ENCODE assay signal across 8 cellular contexts in genomic region chr1:42462828-42463763, GRCh38. TPM values are rescaled to one million over a fixed set of nuclear protein-coding genes. Genes with fewer than 3 reads are reported as not detected.
DNase-seq lines count a peak whose midpoint lies in the region; ATAC-seq, FAIRE-seq and TF ChIP-seq lines count a peak whose summit lies in the region.

Gene CCDC30 (plus strand): TSS chr1:42463286. CDS start chr1:42480552, 17,266 bp downstream.

- FAIRE-seq in pancreas (lab: Jason Lieb, UNC) = peak; percentile 98

- peaks cover 27% of the 10 kb centered on the region for H3K36me3 Mint-ChIP-seq in activated naive CD8-positive, alpha-beta T cell treated with anti-CD3 and anti-CD28 coated beads, Interleukin-2, amount 50 U/mL, for 24 hours (ENCODE audit: low read depth)

- H3K27me3 ChIP-seq in cardiac muscle cell (peaks cover 4% of the 10 kb centered on the region), pancreas (no peaks in the 10 kb centered on the region), thyroid gland (no peaks in the 10 kb centered on the region)

- TF ChIP-seq CTCF in GM12865 (IDR thresholded peaks at IDR 0.05; ENCODE audit: insufficient read depth, low read depth, low read length, missing control alignments) (no peak), cardiac muscle cell (IDR thresholded peaks at IDR 0.05; ENCODE audit: low read depth, low read length) (no peak), pancreas (IDR thresholded peaks at IDR 0.05) (no peak), thyroid gland (IDR thresholded peaks at IDR 0.05) (no peak)

- peak within 1 kb of the TSS; percentile 41 for H3K27ac ChIP-seq in cardiac muscle cell
- peak within 1 kb of the TSS; percentile 48 to 61 (median 56) for H3K27ac ChIP-seq in pancreas
- peak within 1 kb of the TSS; percentile 1 to 47 (median 37) for H3K27ac ChIP-seq in thyroid gland

- H3K4me3 ChIP-seq in GM12865 (ENCODE audit: low read depth, low read length) (peak within 1 kb of the TSS; percentile 58), cardiac muscle cell (peak within 1 kb of the TSS; percentile 57), pancreas (peak within 1 kb of the TSS; percentile 38 to 85 (median 62)), thyroid gland (replicated peaks in 1 of 3) (peak within 1 kb of the TSS; percentile 26 to 51 (median 46))

- H3K4me1 Mint-ChIP-seq in activated naive CD8-positive, alpha-beta T cell treated with anti-CD3 and anti-CD28 coated beads, Interleukin-2, amount 50 U/mL, for 24 hours = peaks cover 35% of the 10 kb centered on the region

- peak; percentile 98 for DNase-seq in GM12865 (ENCODE audit: low read depth)
- DNase-seq in NCI-H1417 (lab: John Stamatoyannopoulos, UW) = peak; percentile 98 to 100 (median 99)
- peak; percentile 94 to 97 for DNase-seq in SW 1271 (lab: John Stamatoyannopoulos, UW)
- peak; percentile 92 for DNase-seq in activated naive CD8-positive, alpha-beta T cell treated with anti-CD3 and anti-CD28 coated beads, Interleukin-2, amount 50 U/mL, for 24 hours
- peak; percentile 98 for DNase-seq in cardiac muscle cell (ENCODE audit: low read depth in 1 of 2, low spot score in 1 of 2)
- DNase-seq in pancreas = peak; percentile 90 to 99 (median 98)
- DNase-seq in thyroid gland = peak; percentile 99 to 100

- TF ChIP-seq POLR2A in thyroid gland (IDR thresholded peaks at IDR 0.05) = peak in 1 of 2 donors; percentile 63

- H3K9me3 Mint-ChIP-seq in activated naive CD8-positive, alpha-beta T cell treated with anti-CD3 and anti-CD28 coated beads, Interleukin-2, amount 50 U/mL, for 24 hours = no peaks in the 10 kb centered on the region

- no peaks in the 10 kb centered on the region for H3K27me3 Mint-ChIP-seq in activated naive CD8-positive, alpha-beta T cell treated with anti-CD3 and anti-CD28 coated beads, Interleukin-2, amount 50 U/mL, for 24 hours

- intact Hi-C loops in pancreas (cut with DNase I) (no loop called here), thyroid gland (cut with DNase I) (no loop called here)

- H3K36me3 ChIP-seq in cardiac muscle cell (no peaks in the 10 kb centered on the region), pancreas (peaks cover 0 to 5% (median 0%) of the 10 kb centered on the region in 3 donors), thyroid gland (peaks cover 3 to 11% of the 10 kb centered on the region in 2 donors)

- ATAC-seq in HG02763 (IDR thresholded peaks at IDR 0.05; ENCODE audit: unreplicated experiment) (peak; percentile 99), pancreas (peak; percentile 99 to 100 (median 100))
- ATAC-seq in activated naive CD8-positive, alpha-beta T cell treated with anti-CD3 and anti-CD28 coated beads, Interleukin-2, amount 50 U/mL, for 24 hours = peak; percentile 100

- H3K27ac Mint-ChIP-seq in activated naive CD8-positive, alpha-beta T cell treated with anti-CD3 and anti-CD28 coated beads, Interleukin-2, amount 50 U/mL, for 24 hours = peak within 1 kb of the TSS; percentile 76

- peak within 1 kb of the TSS; percentile 81 for H3K4me3 Mint-ChIP-seq in activated naive CD8-positive, alpha-beta T cell treated with anti-CD3 and anti-CD28 coated beads, Interleukin-2, amount 50 U/mL, for 24 hours

- H3K9me3 ChIP-seq in cardiac muscle cell (ENCODE audit: low read depth) = no peaks in the 10 kb centered on the region
- H3K9me3 ChIP-seq in pancreas = no peaks in the 10 kb centered on the region
- H3K9me3 ChIP-seq in thyroid gland = no peaks in the 10 kb centered on the region

- H3K4me1 ChIP-seq in cardiac muscle cell (ENCODE audit: low read depth) (peaks cover 13% of the 10 kb centered on the region), pancreas (peaks cover 7 to 14% (median 11%) of the 10 kb centered on the region in 3 donors), thyroid gland (peaks cover 14 to 15% of the 10 kb centered on the region in 2 donors)

- WGBS in pancreas, 2 donors = 1% methylated on average over 59 of the region's 59 CpGs
- 0 to 1% methylated on average over 39 to 50 of the region's 59 CpGs for WGBS in thyroid gland, 2 donors

RNA-seq across cellular contexts. Expression of gene CCDC30, which starts in this region (rescaled TPM):
- total RNA-seq in cardiac muscle cell = 1.8 and 3.2 TPM in 2 replicates
- polyA plus RNA-seq in cardiac muscle cell = 4.2 and 7.1 TPM in 2 replicates
- 1 to 10 TPM; 2.0 to 5.6 (median 3.2) TPM for total RNA-seq in pancreas
- 1 to 10 TPM; 2.2 to 3.5 TPM for polyA plus RNA-seq in pancreas
- 10 to 100 TPM; 20.1 to 56.7 (median 22.7) TPM for total RNA-seq in thyroid gland

Comparison
In these comparisons a context has a peak if more than half of its experiments do, and no peak if none do; other contexts are left out.
1. Peak in every context shown above with its lines: DNase-seq, ATAC-seq, H3K4me3 ChIP-seq and H3K27ac ChIP-seq.